12 cellular contexts compared by ENCODE assay signal in genomic region chrX:81259008-81259713, GRCh38. TPM values are rescaled to one million over a fixed set of nuclear protein-coding genes. Genes with fewer than 3 reads are reported as not detected.
A peak's percentile ranks its signal among the peaks of the same experiment; 100 is the strongest.
DNase-seq lines count a peak whose midpoint lies in the region; ATAC-seq and TF ChIP-seq lines count a peak whose summit lies in the region.
"Had no signal": no experiment of that assay in that cellular context is flagged by ENCODE, and none has a peak within 500 bp of the region (broad histone marks: within the 10 kb centered on the region; RNA-seq: fewer than 3 reads in every experiment).

No MANE protein-coding gene starts in this region.

- intact Hi-C loops in mammary epithelial cell (cut with micrococcal nuclease) (no loop called here), left lung (cut with DNase I) (no loop called here)

- H3K9me2 ChIP-seq in Karpas-422 (replicated peaks; ENCODE audit: insufficient read depth, low read length): no peaks in the 10 kb centered on the region

- DNase-seq in mammary epithelial cell (no peak), left lung (no peak), stromal cell of bone marrow (ENCODE audit: low read depth) (peak; percentile 19), Karpas-422 (no peak)
- DNase-seq: activated CD8-positive, alpha-beta memory T cell treated with anti-CD3 and anti-CD28 coated beads, Interleukin-2, amount 10 ng/mL, durations not matched to agents 7 days and 5 days; naive thymus-derived CD4-positive, alpha-beta T cell; NCI-H1092 treated with DMSO at 0.1 percent for 48 hours; upper lobe of left lung had no signal

- TF ChIP-seq CTCF in mammary epithelial cell (conservative IDR thresholded peaks at IDR 0.05 in 1 of 2, IDR thresholded peaks at IDR 0.05 in 1 of 2; ENCODE audit: extremely low read depth in 1 of 2, insufficient read depth in 1 of 2, low read depth in 1 of 2, low read length in 2 of 2): no peak
- no peak for TF ChIP-seq CTCF in left lung (IDR thresholded peaks at IDR 0.05)

- H3K27me3 ChIP-seq in HUES48 (ENCODE audit: control insufficient read depth, insufficient read depth, low read length): no peaks in the 10 kb centered on the region
- H3K27me3 ChIP-seq in mammary epithelial cell (ENCODE audit: insufficient read depth, low read length): no peaks in the 10 kb centered on the region
- H3K27me3 ChIP-seq in left lung: no peaks in the 10 kb centered on the region
- H3K27me3 ChIP-seq in Karpas-422 (ENCODE audit: low read length): no peaks in the 10 kb centered on the region
- H3K27me3 ChIP-seq: upper lobe of left lung had no signal

- no TSS peak for BruUV-seq in mammary epithelial cell (replicated peaks; lab: Mats Ljungman, UMichigan)

- peaks cover 27% of the 10 kb centered on the region for H3K9me3 ChIP-seq in HUES48 (ENCODE audit: control insufficient read depth, insufficient read depth, low read length)
- H3K9me3 ChIP-seq in mammary epithelial cell (replicated peaks; ENCODE audit: insufficient read depth, low read length): no peaks in the 10 kb centered on the region
- no peaks in the 10 kb centered on the region for H3K9me3 ChIP-seq in left lung
- no peaks in the 10 kb centered on the region for H3K9me3 ChIP-seq in Karpas-422 (ENCODE audit: low read length)
- H3K9me3 ChIP-seq: upper lobe of left lung had no signal

- dilution Hi-C loops in mammary epithelial cell (cut with HindIII; ENCODE audit: low sequenced_read_pairs): no loop called here

- in situ Hi-C loops in mammary epithelial cell (cut with MboI; ENCODE audit: low sequenced_read_pairs in 2 of 2): loop anchor here in 1 of 2 donors (25.0 kb wide), 1 partner anchor 472 kb away; no protein-coding TSS in a partner anchor

- H3K27ac ChIP-seq in HUES48 (ENCODE audit: low read depth, low read length) (peak overlapping the region; percentile 81), mammary epithelial cell (ENCODE audit: insufficient read depth, low read depth, low read length) (peak overlapping the region; percentile 92), left lung (peak overlapping the region in 1 of 2 donors; percentile 16), Karpas-422 (ENCODE audit: low read length) (no peak overlapping the region)

- H3K4me1 ChIP-seq in HUES48 (ENCODE audit: control insufficient read depth, insufficient read depth, low read length) (peaks cover 28% of the 10 kb centered on the region), mammary epithelial cell (ENCODE audit: insufficient read depth, low read length) (peaks cover 34% of the 10 kb centered on the region), left lung (peaks cover 0 to 10% of the 10 kb centered on the region in 2 donors), Karpas-422 (ENCODE audit: low read length) (no peaks in the 10 kb centered on the region)

- H2AFZ ChIP-seq in mammary epithelial cell (ENCODE audit: low read depth, low read length): no peak overlapping the region
- H2AFZ ChIP-seq in Karpas-422 (ENCODE audit: low read length): no peak overlapping the region

- H3K9ac ChIP-seq in HUES48 (ENCODE audit: low read depth, low read length): no peak overlapping the region
- no peak overlapping the region for H3K9ac ChIP-seq in mammary epithelial cell (ENCODE audit: insufficient read depth, low read length)
- H3K9ac ChIP-seq in Karpas-422 (ENCODE audit: low read length): no peak overlapping the region

- peak overlapping the region; percentile 59 for H3K4me2 ChIP-seq in mammary epithelial cell (ENCODE audit: insufficient read depth, low read depth, low read length)
- H3K4me2 ChIP-seq in Karpas-422 (ENCODE audit: low read depth, low read length, poor library complexity, severe bottlenecking): no peak overlapping the region

- 62% methylated on average over 1 of the region's 1 CpG for WGBS in mammary epithelial cell (ENCODE audit: low coverage, missing lambda C conversion rate)

- CTCF ChIA-PET in mammary epithelial cell (lab: Charles Lee; ENCODE audit: low non-redundant PET): no interaction called here

- H3K79me2 ChIP-seq in mammary epithelial cell (ENCODE audit: insufficient read depth, low read length) (peaks cover 3% of the 10 kb centered on the region), Karpas-422 (ENCODE audit: low read length) (peaks cover 95% of the 10 kb centered on the region)

- H3K4me3 ChIP-seq in HUES48 (ENCODE audit: low read depth, low read length) (no peak overlapping the region; the same call in 1 of the 2 replicates), mammary epithelial cell (replicated peaks in 1 of 3; ENCODE audit: insufficient read depth in 1 of 3, low read depth in 2 of 3, low read length in 3 of 3) (no peak overlapping the region), left lung (no peak overlapping the region), Karpas-422 (ENCODE audit: low read length) (no peak overlapping the region)
- H3K4me3 ChIP-seq: upper lobe of left lung had no signal

- H4K20me1 ChIP-seq in mammary epithelial cell (ENCODE audit: insufficient read depth, low read length) (no peaks in the 10 kb centered on the region), Karpas-422 (ENCODE audit: insufficient read depth, low read depth, low read length) (no peaks in the 10 kb centered on the region)

- H3K36me3 ChIP-seq in HUES48 (ENCODE audit: control insufficient read depth, insufficient read depth, low read length): no peaks in the 10 kb centered on the region
- H3K36me3 ChIP-seq in mammary epithelial cell (ENCODE audit: insufficient read depth, low read length): no peaks in the 10 kb centered on the region
- H3K36me3 ChIP-seq in left lung: no peaks in the 10 kb centered on the region
- no peaks in the 10 kb centered on the region for H3K36me3 ChIP-seq in Karpas-422 (ENCODE audit: insufficient read depth, low read length)
- H3K36me3 ChIP-seq: upper lobe of left lung had no signal

- ATAC-seq in left lung (peak; percentile 65), GM19463 (IDR thresholded peaks at IDR 0.05; ENCODE audit: unreplicated experiment) (no peak), HG03280 (IDR thresholded peaks at IDR 0.05; ENCODE audit: unreplicated experiment) (no peak), HG02884 (IDR thresholded peaks at IDR 0.05; ENCODE audit: unreplicated experiment) (no peak)
- ATAC-seq: activated CD8-positive, alpha-beta memory T cell treated with anti-CD3 and anti-CD28 coated beads, Interleukin-2, amount 10 ng/mL, durations not matched to agents 7 days and 5 days; naive thymus-derived CD4-positive, alpha-beta T cell had no signal

RNA-seq across cellular contexts. Expression of gene SH3BGRL, which starts 57.3 kb away (rescaled TPM):
- total RNA-seq in mammary epithelial cell: 100 to 1,000 TPM in 1 of 2 donors, 10 to 100 TPM in 1; 66.5 to 107 TPM
- polyA plus RNA-seq in mammary epithelial cell: 70.1 TPM
- polyA minus RNA-seq in mammary epithelial cell: 83.3 TPM
- 100 to 1,000 TPM; 110 to 127 TPM for total RNA-seq in left lung
- 121 and 289 TPM in 2 replicates for total RNA-seq in Karpas-422 (2014; rRNA removed; shearing (Covaris generic); ENCODE audit: low replicate concordance)

RNA-seq across cellular contexts. Expression of gene HMGN5, which starts 57.4 kb away (rescaled TPM):
- total RNA-seq in mammary epithelial cell: 1 to 10 TPM; 1.2 to 2.7 TPM
- polyA plus RNA-seq in mammary epithelial cell: 3.7 TPM
- polyA minus RNA-seq in mammary epithelial cell: not detected
- 1 to 10 TPM; 3.0 to 3.2 TPM for total RNA-seq in left lung
- total RNA-seq in Karpas-422 (2014; rRNA removed; shearing (Covaris generic); ENCODE audit: low replicate concordance): 0.18 and 1.9 TPM in 2 replicates
